ENCODE assay signal across 8 cellular contexts in the genomic region with DNA sequence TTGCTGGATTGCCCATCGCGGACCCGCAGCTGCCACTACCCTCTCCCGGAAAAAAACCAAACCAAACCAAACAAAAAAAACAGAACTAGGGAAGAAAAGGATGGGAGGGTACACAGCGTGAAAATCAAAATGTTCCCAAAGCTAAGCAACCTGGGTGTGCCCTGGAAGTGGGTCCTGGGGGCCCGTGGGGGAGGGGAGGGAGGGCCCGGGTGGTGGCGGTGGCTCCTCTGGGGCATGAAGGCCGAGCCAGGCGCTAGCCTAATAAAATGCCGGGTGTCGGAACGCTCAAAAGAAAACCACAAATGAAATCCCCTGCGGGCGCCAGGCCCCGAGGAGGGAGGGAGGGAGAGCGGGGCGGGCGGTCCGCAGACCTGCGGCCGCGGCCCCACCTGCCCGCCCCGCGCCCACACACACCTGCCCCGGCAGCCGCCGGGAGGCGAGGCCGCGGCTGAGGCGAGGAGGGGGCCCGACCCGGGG. TPM values are rescaled to one million over a fixed set of nuclear protein-coding genes. Genes with fewer than 3 reads are reported as not detected.
DNase-seq lines count a peak whose midpoint lies in the region; ATAC-seq and TF ChIP-seq lines count a peak whose summit lies in the region.

No MANE protein-coding gene starts in this region.

- H3K36me3 ChIP-seq in CD4-positive, CD25-positive, alpha-beta regulatory T cell (ENCODE audit: control insufficient read depth, insufficient read depth, low read length): no peaks in the 10 kb centered on the region

- peak overlapping the region; percentile 93 to 97 (median 94) for H3K4me3 Mint-ChIP-seq in CD4-positive, CD25-positive, alpha-beta regulatory T cell

- peaks cover 18% of the 10 kb centered on the region for H3K4me1 ChIP-seq in CD4-positive, CD25-positive, alpha-beta regulatory T cell (ENCODE audit: control insufficient read depth, insufficient read depth, low read length, poor library complexity, severe bottlenecking)

- peaks cover 2% of the 10 kb centered on the region for H3K36me3 Mint-ChIP-seq in CD4-positive, CD25-positive, alpha-beta regulatory T cell

- H3K27me3 Mint-ChIP-seq in CD4-positive, CD25-positive, alpha-beta regulatory T cell: no peaks in the 10 kb centered on the region

- no peaks in the 10 kb centered on the region for H3K9me3 ChIP-seq in CD4-positive, CD25-positive, alpha-beta regulatory T cell (ENCODE audit: control insufficient read depth in 2 of 2, low read length in 2 of 2)

- no peaks in the 10 kb centered on the region for H3K9me3 Mint-ChIP-seq in CD4-positive, CD25-positive, alpha-beta regulatory T cell

- peak overlapping the region; percentile 64 for H3K4me3 ChIP-seq in CD4-positive, CD25-positive, alpha-beta regulatory T cell (ENCODE audit: low read depth, low read length)
- peak overlapping the region; percentile 97 for H3K4me3 ChIP-seq in coronary artery

- H3K4me1 Mint-ChIP-seq in CD4-positive, CD25-positive, alpha-beta regulatory T cell: peaks cover 6 to 30% (median 20%) of the 10 kb centered on the region in 4 donors

- no peak for TF ChIP-seq CTCF in coronary artery (IDR thresholded peaks at IDR 0.05)

- peak overlapping the region; percentile 67 for H3K27ac ChIP-seq in CD4-positive, CD25-positive, alpha-beta regulatory T cell (ENCODE audit: insufficient read depth, low read length, poor library complexity, severe bottlenecking)
- H3K27ac ChIP-seq in coronary artery (peak overlapping the region; percentile 63 to 92), substantia nigra (ENCODE audit: low read depth, low read length, poor library complexity, severe bottlenecking) (peak overlapping the region; percentile 93)

- no peaks in the 10 kb centered on the region for H3K27me3 ChIP-seq in CD4-positive, CD25-positive, alpha-beta regulatory T cell (ENCODE audit: control insufficient read depth, insufficient read depth, low read length)

- H3K27ac Mint-ChIP-seq in CD4-positive, CD25-positive, alpha-beta regulatory T cell: peak overlapping the region; percentile 27 to 91 (median 82)

- ATAC-seq in CD4-positive, CD25-positive, alpha-beta regulatory T cell (ENCODE audit: low read depth in 2 of 2): peak; percentile 4 to 5
- ATAC-seq in GM19372 (IDR thresholded peaks at IDR 0.05; ENCODE audit: low read depth, unreplicated experiment) (peak; percentile 51), HG03432 (IDR thresholded peaks at IDR 0.05; ENCODE audit: unreplicated experiment) (peak; percentile 64)

- peak in 2 of 3 donors; percentile 20 to 26 for DNase-seq in CD4-positive, CD25-positive, alpha-beta regulatory T cell
- DNase-seq in T-helper 2 cell (peak; percentile 2 to 36 (median 13)), coronary artery (ENCODE audit: low spot score) (no peak), lung microvascular endothelial cell (ENCODE audit: low read depth in 2 of 2) (peak; percentile 7 to 13), substantia nigra (lab: John Stamatoyannopoulos, UW) (peak in 16 of 49 donors; percentile 12 to 71 (median 27)), HuH-7 (ENCODE audit: low spot score) (no peak)

RNA-seq across cellular contexts. Expression of a gene that starts 0.8 kb away (rescaled TPM):
- 59.3 TPM for total RNA-seq in CD4-positive, CD25-positive, alpha-beta regulatory T cell
- polyA plus RNA-seq in CD4-positive, CD25-positive, alpha-beta regulatory T cell: 1 to 10 TPM; 2.1 to 3.4 (median 2.6) TPM
- total RNA-seq in lung microvascular endothelial cell: 11.8 and 16.7 TPM in 2 replicates

RNA-seq across cellular contexts. Expression of a gene that starts 27.9 kb away (rescaled TPM):
- total RNA-seq in CD4-positive, CD25-positive, alpha-beta regulatory T cell: 1,320 TPM
- 100 to 1,000 TPM; 375 to 624 (median 546) TPM for polyA plus RNA-seq in CD4-positive, CD25-positive, alpha-beta regulatory T cell
- total RNA-seq in lung microvascular endothelial cell: 478 and 588 TPM in 2 replicates

RNA-seq across cellular contexts. Expression of a gene that starts 37.3 kb away (rescaled TPM):
- total RNA-seq in CD4-positive, CD25-positive, alpha-beta regulatory T cell: 51.9 TPM
- 10 to 100 TPM; 57.0 to 66.9 (median 62.2) TPM for polyA plus RNA-seq in CD4-positive, CD25-positive, alpha-beta regulatory T cell
- total RNA-seq in lung microvascular endothelial cell: 46.2 and 60.3 TPM in 2 replicates

Comparison
In these comparisons a context has a peak if more than half of its experiments do, and no peak if none do; other contexts are left out.
1. ATAC-seq: peak in every context shown above with its lines; median percentile 64 in HG03432; 51 in GM19372; 4 in CD4-positive, CD25-positive, alpha-beta regulatory T cell.
2. DNase-seq: peak in CD4-positive, CD25-positive, alpha-beta regulatory T cell (2 of 3), T-helper 2 cell (5 of 5) and lung microvascular endothelial cell (2 of 2); none in coronary artery (single experiment) and HuH-7 (single experiment).
3. Peak in every context shown above with its lines, with median percentiles within 50 percentile points of each other: H3K27ac ChIP-seq.